13 cellular contexts compared by ENCODE assay signal in the genomic region with DNA sequence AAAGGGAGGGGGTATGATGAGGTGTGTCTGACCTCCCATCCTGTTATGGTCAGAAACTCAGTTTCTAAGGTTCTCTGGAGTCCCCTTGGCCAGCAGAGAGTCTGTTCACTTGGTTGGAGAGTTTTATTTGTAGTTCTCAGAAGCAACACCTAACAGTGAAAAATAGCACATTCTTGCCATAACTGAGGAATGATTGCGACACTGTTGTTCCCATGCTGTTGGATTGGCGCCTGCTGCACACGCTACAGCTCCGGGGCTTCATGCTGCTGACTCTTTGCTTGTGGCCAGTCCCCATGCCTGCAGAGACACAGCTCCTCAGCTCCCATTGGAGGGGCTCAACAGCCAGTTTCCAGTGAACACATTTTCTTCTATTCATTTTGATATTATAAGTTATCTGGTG. TPM values are rescaled to one million over a fixed set of nuclear protein-coding genes. Genes with fewer than 3 reads are reported as not detected.
A peak's percentile ranks its signal among the peaks of the same experiment; 100 is the strongest.
DNase-seq lines count a peak whose midpoint lies in the region; ATAC-seq, FAIRE-seq and TF ChIP-seq lines count a peak whose summit lies in the region.
"Had no signal": no experiment of that assay in that cellular context is flagged by ENCODE, and none has a peak within 500 bp of the region (broad histone marks: within the 10 kb centered on the region; RNA-seq: fewer than 3 reads in every experiment).

No MANE protein-coding gene starts in this region.

- peaks cover 0 to 29% (median 22%) of the 10 kb centered on the region in 3 donors for H3K36me3 ChIP-seq in tibial artery

- peaks cover 0 to 28% (median 19%) of the 10 kb centered on the region in 4 donors for H3K4me1 ChIP-seq in tibial artery

- FAIRE-seq in GM12891 (lab: Jason Lieb, UNC) = no peak
- FAIRE-seq: G401.6 had no signal

- no peak for TF ChIP-seq CTCF in cardiac fibroblast (IDR thresholded peaks at IDR 0.05; ENCODE audit: low read depth, low read length)
- TF ChIP-seq CTCF in tibial artery (IDR thresholded peaks at IDR 0.05) = no peak

- H3K27me3 ChIP-seq in tibial artery = no peaks in the 10 kb centered on the region

- peak; percentile 80 for ATAC-seq in left lobe of liver
- no peak for ATAC-seq in stimulated activated naive CD8-positive, alpha-beta T cell treated with anti-CD3 and anti-CD28 coated beads, Interleukin-15, Interleukin-2, amounts not matched to agents 100 U/mL and 50 U/mL, for 24 hours
- ATAC-seq: activated CD4-positive, alpha-beta T cell treated with anti-CD3 and anti-CD28 coated beads for 36 hours had no signal

- H3K4me3 ChIP-seq in cardiac fibroblast (replicated peaks in 1 of 2; ENCODE audit: low read depth in 2 of 2, low read length in 2 of 2) (no peak overlapping the region), tibial artery (no peak overlapping the region)
- H3K4me3 ChIP-seq: PC-9 had no signal

- peak; percentile 22 for DNase-seq in HK-2 (ENCODE audit: unreplicated experiment)
- DNase-seq in cardiac fibroblast (ENCODE audit: low read depth in 2 of 2) = peak; percentile 84 to 87
- peak; percentile 49 for DNase-seq in left lobe of liver (ENCODE audit: low spot score)
- peak; percentile 78 to 88 for DNase-seq in tibial artery
- DNase-seq in NCI-H510A treated with DMSO at 0.1 percent for 48 hours (lab: John Stamatoyannopoulos, UW) = no peak
- DNase-seq in stimulated activated naive CD8-positive, alpha-beta T cell treated with anti-CD3 and anti-CD28 coated beads, Interleukin-15, Interleukin-2, amounts not matched to agents 100 U/mL and 50 U/mL, for 24 hours = no peak
- DNase-seq in GM12891 (ENCODE audit: insufficient read length, low spot score) = no peak
- DNase-seq in DMS 273 (lab: John Stamatoyannopoulos, UW; ENCODE audit: unreplicated experiment) = no peak
- DNase-seq: activated CD4-positive, alpha-beta T cell treated with anti-CD3 and anti-CD28 coated beads for 36 hours; NCI-H1048; retina had no signal

- TF ChIP-seq POLR2A in GM12891 (IDR thresholded peaks at IDR 0.05; ENCODE audit: low read depth, low read length) = no peak

- H3K9me3 ChIP-seq in tibial artery = no peaks in the 10 kb centered on the region

- H3K27ac ChIP-seq in tibial artery = peak overlapping the region; percentile 68 to 83
- H3K27ac ChIP-seq: PC-9 had no signal

- intact Hi-C loops in tibial artery (cut with DNase I; ENCODE audit: low total_unique reads) = no loop called here

TF ChIP-seq in GM12891, 5 proteins besides CTCF, POLR2A, EP300 and RAD21:
- TF ChIP-seq POLR2AphosphoS5 (IDR thresholded peaks at IDR 0.05; ENCODE audit: low read depth, low read length) (no peak), POU2F2 (IDR thresholded peaks at IDR 0.05; ENCODE audit: low read depth, low read length) (no peak), TAF1 (IDR thresholded peaks at IDR 0.05; ENCODE audit: low read depth, low read length) (no peak), PAX5 (IDR thresholded peaks at IDR 0.05; ENCODE audit: insufficient read depth, low read length, severe bottlenecking) (no peak), SPI1 (IDR thresholded peaks at IDR 0.05; ENCODE audit: low read depth, low read length) (no peak)

RNA-seq across cellular contexts. Expression of a gene that starts 42.1 kb away (rescaled TPM):
- 15.2 TPM for total RNA-seq in left lobe of liver
- polyA plus RNA-seq in GM12891 (2012; ENCODE audit: low read depth, missing spikeins) = 29.7 TPM

RNA-seq across cellular contexts. Expression of a gene that starts 42.2 kb away (rescaled TPM):
- 1.9 TPM for total RNA-seq in left lobe of liver
- 2.3 TPM for polyA plus RNA-seq in GM12891 (2012; ENCODE audit: low read depth, missing spikeins)

Comparison
In these comparisons a context has a peak if more than half of its experiments do, and no peak if none do; other contexts are left out.
1. DNase-seq: peak in HK-2 (single experiment), cardiac fibroblast (2 of 2), left lobe of liver (single experiment) and tibial artery (2 of 2); none in NCI-H510A treated with DMSO at 0.1 percent for 48 hours (single experiment), stimulated activated naive CD8-positive, alpha-beta T cell treated with anti-CD3 and anti-CD28 coated beads, Interleukin-15, Interleukin-2, amounts not matched to agents 100 U/mL and 50 U/mL, for 24 hours (single experiment), GM12891 (single experiment) and DMS 273 (single experiment).